In genomic region chr11:106121570-106122320, GRCh38 we compare ENCODE assay signal across 30 cellular contexts.
"Had no signal": no experiment of that assay in that cellular context is flagged by ENCODE, and none has a peak within 500 bp of the region (broad histone marks: within the 10 kb centered on the region; RNA-seq: fewer than 3 reads in every experiment).

No MANE protein-coding gene starts in this region.

- ATAC-seq: naive thymus-derived CD4-positive, alpha-beta T cell; sciatic nerve; stimulated activated memory B cell treated with anti-CD40 and anti-IgM and Interleukin-4, amounts not matched to agents 10 μg/mL and 1 μg/mL and 100 μg/mL, for 72 hours; upper lobe of right lung had no signal

- H3K27ac Mint-ChIP-seq: activated CD4-positive, alpha-beta memory T cell treated with anti-CD3 and anti-CD28 coated beads, Interleukin-2, amount 10 ng/mL, durations not matched to agents 7 days and 5 days; activated CD4-positive, alpha-beta T cell treated with anti-CD3 and anti-CD28 coated beads, Interleukin-2, amount 10 ng/mL, durations not matched to agents 7 days and 5 days; activated naive CD8-positive, alpha-beta T cell; activated T-helper 2 cell treated with anti-CD3 and anti-CD28 coated beads, Interferon-gamma antibody, Interleukin-2, Interleukin-4, amounts not matched to agents 10 μg/mL and 5 μg/mL and 100 μg/mL, durations not matched to agents 14 hours and 24 hours and 36 hours; brain; naive thymus-derived CD4-positive, alpha-beta T cell; progenitor cell of endocrine pancreas; stimulated activated memory B cell treated with anti-CD40 and anti-IgM and Interleukin-4, amounts not matched to agents 10 μg/mL and 1 μg/mL and 100 μg/mL, for 72 hours had no signal

- H3K9me3 Mint-ChIP-seq: activated CD4-positive, alpha-beta memory T cell treated with anti-CD3 and anti-CD28 coated beads, Interleukin-2, amount 10 ng/mL, durations not matched to agents 7 days and 5 days; activated CD4-positive, alpha-beta T cell treated with anti-CD3 and anti-CD28 coated beads, Interleukin-2, amount 10 ng/mL, durations not matched to agents 7 days and 5 days; activated T-helper 2 cell treated with anti-CD3 and anti-CD28 coated beads, Interferon-gamma antibody, Interleukin-2, Interleukin-4, amounts not matched to agents 10 μg/mL and 5 μg/mL and 100 μg/mL, durations not matched to agents 14 hours and 24 hours and 36 hours; stimulated activated memory B cell treated with anti-CD40 and anti-IgM and Interleukin-4, amounts not matched to agents 10 μg/mL and 1 μg/mL and 100 μg/mL, for 72 hours had no signal

- H3K9me3 ChIP-seq: adrenal gland, colonic mucosa, ovary, stomach, thyroid gland, upper lobe of right lung had no signal

- H3K4me1 Mint-ChIP-seq: activated CD4-positive, alpha-beta memory T cell treated with anti-CD3 and anti-CD28 coated beads, Interleukin-2, amount 10 ng/mL, durations not matched to agents 7 days and 5 days; activated CD4-positive, alpha-beta T cell treated with anti-CD3 and anti-CD28 coated beads, Interleukin-2, amount 10 ng/mL, durations not matched to agents 7 days and 5 days; brain; naive thymus-derived CD4-positive, alpha-beta T cell; stimulated activated memory B cell treated with anti-CD40 and anti-IgM and Interleukin-4, amounts not matched to agents 10 μg/mL and 1 μg/mL and 100 μg/mL, for 72 hours had no signal

- H3K27ac ChIP-seq: adrenal gland, cardiac muscle cell, colonic mucosa, epithelial cell of prostate, ovary, skin epidermis, stomach, thyroid gland, upper lobe of right lung had no signal

- H3K4me1 ChIP-seq: adrenal gland, colonic mucosa, stomach, thyroid gland, upper lobe of right lung had no signal

- H3K27me3 ChIP-seq: adrenal gland, cardiac muscle cell, colonic mucosa, ovary, stomach, thyroid gland, upper lobe of right lung had no signal

- H3K36me3 ChIP-seq: adrenal gland, cardiac muscle cell, colonic mucosa, ovary, stomach, thyroid gland, upper lobe of right lung had no signal

- H3K4me3 Mint-ChIP-seq: activated CD4-positive, alpha-beta memory T cell treated with anti-CD3 and anti-CD28 coated beads, Interleukin-2, amount 10 ng/mL, durations not matched to agents 7 days and 5 days; activated CD4-positive, alpha-beta T cell treated with anti-CD3 and anti-CD28 coated beads, Interleukin-2, amount 10 ng/mL, durations not matched to agents 7 days and 5 days; activated naive CD8-positive, alpha-beta T cell; brain; naive thymus-derived CD4-positive, alpha-beta T cell; stimulated activated memory B cell treated with anti-CD40 and anti-IgM and Interleukin-4, amounts not matched to agents 10 μg/mL and 1 μg/mL and 100 μg/mL, for 72 hours had no signal

- DNase-seq: activated CD4-positive, alpha-beta memory T cell treated with anti-CD3 and anti-CD28 coated beads, Interleukin-2, amount 10 ng/mL, durations not matched to agents 7 days and 5 days; activated CD4-positive, alpha-beta T cell treated with anti-CD3 and anti-CD28 coated beads for 1 hour; activated CD4-positive, alpha-beta T cell treated with anti-CD3 and anti-CD28 coated beads, Interleukin-2, amount 10 ng/mL, durations not matched to agents 7 days and 5 days; activated T-cell treated with anti-CD3 and anti-CD28 coated beads, Interleukin-2, amount 50 U/mL, for 48 hours; adrenal gland; aorta; cerebellar nuclear complex; colonic mucosa; effector CD8-positive, alpha-beta T cell; kidney; midbrain; naive thymus-derived CD4-positive, alpha-beta T cell; ovary; retina; stimulated activated CD4-positive, alpha-beta T cell treated with anti-CD3 and anti-CD28 coated beads, Interleukin-1b, Interleukin-23, amount 100 ng/mL, for 48 hours; stimulated activated CD4-positive, alpha-beta T cell treated with anti-CD3 and anti-CD28 coated beads, Interleukin-4, amount 100 ng/mL, for 4 hours; stimulated activated CD8-positive, alpha-beta memory T cell treated with anti-CD3 and anti-CD28 coated beads, Interleukin-4, amount 100 ng/mL, for 48 hours; stomach; T-helper 2 cell; thyroid gland; upper lobe of right lung had no signal

- H3K27me3 Mint-ChIP-seq: progenitor cell of endocrine pancreas had no signal

- H3K4me3 ChIP-seq: adrenal gland, cardiac muscle cell, colonic mucosa, ovary, skin epidermis, stomach, thyroid gland, upper lobe of right lung had no signal

- H3K36me3 Mint-ChIP-seq: activated naive CD8-positive, alpha-beta T cell; brain; naive thymus-derived CD4-positive, alpha-beta T cell; stimulated activated memory B cell treated with anti-CD40 and anti-IgM and Interleukin-4, amounts not matched to agents 10 μg/mL and 1 μg/mL and 100 μg/mL, for 72 hours had no signal
